In the genomic region with DNA sequence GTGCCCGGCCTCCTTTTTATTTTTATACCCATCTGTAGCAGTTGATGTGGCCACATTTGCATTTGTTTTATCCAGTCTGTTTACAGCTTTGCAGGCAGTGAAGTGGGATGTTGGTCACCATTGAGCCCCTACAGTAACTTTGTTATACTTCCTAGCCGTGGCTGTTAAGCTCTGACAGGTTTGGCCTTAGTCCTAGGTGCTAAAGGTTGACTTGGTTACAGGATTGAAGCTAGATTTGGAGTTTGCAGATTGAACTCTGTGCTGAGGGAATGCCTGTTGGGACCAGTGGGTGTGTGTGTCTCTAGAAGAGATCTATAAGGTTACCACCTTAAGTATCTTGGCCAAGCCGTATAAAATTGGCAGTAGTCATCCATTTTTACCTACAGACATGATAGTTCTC, we compare ENCODE assay signal across 30 cellular contexts.
DNase-seq lines count a peak whose midpoint lies in the region; ATAC-seq, FAIRE-seq and TF ChIP-seq lines count a peak whose summit lies in the region.
"Had no signal": no experiment of that assay in that cellular context is flagged by ENCODE, and none has a peak within 500 bp of the region (broad histone marks: within the 10 kb centered on the region; RNA-seq: fewer than 3 reads in every experiment).

No MANE protein-coding gene starts in this region.

- TF ChIP-seq CTCF in liver (IDR thresholded peaks at IDR 0.05; ENCODE audit: low read depth, low read length, missing input control) (no peak), HepG2 (CRISPR knock-in tag; IDR thresholded peaks at IDR 0.05) (no peak), testis (IDR thresholded peaks at IDR 0.05) (no peak)

- 67% methylated on average over 3 of the region's 3 CpGs for WGBS in liver
- 88% methylated on average over 3 of the region's 3 CpGs for WGBS in HepG2 (ENCODE audit: low lambda C conversion rate)
- WGBS in testis, 2 donors, result 83 to 91% methylated on average over 3 of the region's 3 CpGs

- H3K27ac Mint-ChIP-seq in activated T-helper 1 cell treated with anti-CD3 and anti-CD28 coated beads, Interleukin-12 subunit alpha, Interleukin-12 subunit beta, Interleukin-2, Interleukin-4 antibody, amounts not matched to agents 30 ng/mL and 10 ng/mL and 1 ng/mL, durations not matched to agents 14 hours and 24 hours and 36 hours, result peak overlapping the region; percentile 20
- H3K27ac Mint-ChIP-seq in memory B cell, result peak overlapping the region; percentile 31
- H3K27ac Mint-ChIP-seq: B cell had no signal

- intact Hi-C loops in HepG2 (cut with micrococcal nuclease; ENCODE audit: unreplicated experiment), result loop anchor here (5.0 kb wide), 1 partner anchor 144 kb away; no protein-coding TSS in a partner anchor
- intact Hi-C loops in activated T-helper 1 cell treated with anti-CD3 and anti-CD28 coated beads, Interleukin-12 subunit alpha, Interleukin-12 subunit beta, Interleukin-2, Interleukin-4 antibody, amounts not matched to agents 30 ng/mL and 10 ng/mL and 1 ng/mL, durations not matched to agents 14 hours and 24 hours and 36 hours (cut with micrococcal nuclease), result loop anchor here (2.0 kb wide), 3 partner anchors 17 to 91 kb away; a partner anchor contains a TSS
- intact Hi-C loops in testis (cut with DNase I; ENCODE audit: low total_unique reads), result no loop called here

- no peak overlapping the region for H3K27ac ChIP-seq in liver (ENCODE audit: low read depth in 1 of 2, low read length in 2 of 2)
- no peak overlapping the region for H3K27ac ChIP-seq in HepG2 (ENCODE audit: extremely low read length, insufficient read depth, low read length)
- H3K27ac ChIP-seq in testis, result peak overlapping the region; percentile 28 to 44
- no peak overlapping the region for H3K27ac ChIP-seq in substantia nigra (ENCODE audit: low read depth, low read length, poor library complexity, severe bottlenecking)
- H3K27ac ChIP-seq: epithelial cell of prostate, prostate gland, sigmoid colon had no signal

- H3K27me3 ChIP-seq in liver (ENCODE audit: control insufficient read depth in 4 of 4, insufficient read depth in 4 of 4, low read length in 3 of 4) (no peaks in the 10 kb centered on the region), HepG2 (ENCODE audit: control insufficient read depth in 1 of 2, insufficient read depth in 2 of 2, low read length in 2 of 2) (no peaks in the 10 kb centered on the region), testis (no peaks in the 10 kb centered on the region)
- H3K27me3 ChIP-seq: breast epithelium, sigmoid colon had no signal

- FAIRE-seq in HepG2 (lab: Jason Lieb, UNC), result no peak
- FAIRE-seq: GM12891 had no signal

- TF ChIP-seq POLR2A in HepG2 (IDR thresholded peaks at IDR 0.05; ENCODE audit: insufficient read depth in 1 of 2, low read depth in 2 of 2, low read length in 2 of 2), result no peak
- TF ChIP-seq POLR2A in testis (IDR thresholded peaks at IDR 0.05), result no peak

- H4K20me1 ChIP-seq in HepG2 (ENCODE audit: insufficient read depth, low read length), result peaks cover 4% of the 10 kb centered on the region; the same call in 1 of the 2 replicates

- H3K4me3 ChIP-seq in liver (ENCODE audit: low read depth in 1 of 3, low read length in 3 of 3) (no peak overlapping the region), HepG2 (replicated peaks in 1 of 3; ENCODE audit: insufficient read depth in 1 of 3, low read depth in 2 of 3, low read length in 3 of 3) (no peak overlapping the region), testis (no peak overlapping the region)
- H3K4me3 ChIP-seq: breast epithelium, prostate gland, sigmoid colon had no signal

- peaks cover 64% of the 10 kb centered on the region for H3K4me1 Mint-ChIP-seq in activated T-helper 1 cell treated with anti-CD3 and anti-CD28 coated beads, Interleukin-12 subunit alpha, Interleukin-12 subunit beta, Interleukin-2, Interleukin-4 antibody, amounts not matched to agents 30 ng/mL and 10 ng/mL and 1 ng/mL, durations not matched to agents 14 hours and 24 hours and 36 hours (ENCODE audit: low read depth)
- peaks cover 22% of the 10 kb centered on the region for H3K4me1 Mint-ChIP-seq in memory B cell

- H3K9me3 ChIP-seq in liver (ENCODE audit: control insufficient read depth in 4 of 4, low read length in 3 of 4) (no peaks in the 10 kb centered on the region), HepG2 (ENCODE audit: low read length) (no peaks in the 10 kb centered on the region), testis (no peaks in the 10 kb centered on the region)
- H3K9me3 ChIP-seq: breast epithelium, prostate gland, sigmoid colon had no signal

- no peak overlapping the region for H3K4me2 ChIP-seq in HepG2 (ENCODE audit: low read depth, low read length)

- POLR2A ChIA-PET in HepG2 (lab: Yijun Ruan, JAX), result no interaction called here

- no peak overlapping the region for H2AFZ ChIP-seq in HepG2 (ENCODE audit: low read length)

- H3K36me3 Mint-ChIP-seq in activated T-helper 1 cell treated with anti-CD3 and anti-CD28 coated beads, Interleukin-12 subunit alpha, Interleukin-12 subunit beta, Interleukin-2, Interleukin-4 antibody, amounts not matched to agents 30 ng/mL and 10 ng/mL and 1 ng/mL, durations not matched to agents 14 hours and 24 hours and 36 hours (ENCODE audit: low read depth), result peaks cover 56% of the 10 kb centered on the region
- peaks cover 38% of the 10 kb centered on the region for H3K36me3 Mint-ChIP-seq in memory B cell

- TF ChIP-seq RAD21 in liver (IDR thresholded peaks at IDR 0.05), result peak in 1 of 2 donors; percentile 11
- TF ChIP-seq RAD21 in HepG2 (CRISPR knock-in tag; IDR thresholded peaks at IDR 0.05), result no peak

- no peak for DNase-seq in HepG2 (ENCODE audit: low spot score)
- DNase-seq in activated T-helper 1 cell treated with anti-CD3 and anti-CD28 coated beads, Interleukin-12 subunit alpha, Interleukin-12 subunit beta, Interleukin-2, Interleukin-4 antibody, amounts not matched to agents 30 ng/mL and 10 ng/mL and 1 ng/mL, durations not matched to agents 14 hours and 24 hours and 36 hours (ENCODE audit: low spot score), result no peak
- DNase-seq in memory B cell (ENCODE audit: low spot score in 2 of 2), result no peak
- no peak for DNase-seq in testis
- DNase-seq in substantia nigra (lab: John Stamatoyannopoulos, UW), result no peak
- DNase-seq: ACHN; activated CD4-positive, alpha-beta T cell treated with anti-CD3 and anti-CD28 coated beads for 1 hour; activated T-cell treated with anti-CD3 and anti-CD28 coated beads, Interleukin-2, amount 50 U/mL, for 48 hours; anterior cingulate cortex; DMS153; mesendoderm; NCI-H1417 treated with DMSO at 0.1 percent for 48 hours; NCI-H2107; NCI-H446; NCI-H748 treated with DMSO at 0.1 percent for 48 hours; occipital lobe; Right ventricle myocardium superior; sigmoid colon; stimulated activated CD4-positive, alpha-beta T cell treated with anti-CD3 and anti-CD28 coated beads, Interleukin-4, amount 100 ng/mL, for 24 hours had no signal

- no peaks in the 10 kb centered on the region for H3K27me3 Mint-ChIP-seq in activated T-helper 1 cell treated with anti-CD3 and anti-CD28 coated beads, Interleukin-12 subunit alpha, Interleukin-12 subunit beta, Interleukin-2, Interleukin-4 antibody, amounts not matched to agents 30 ng/mL and 10 ng/mL and 1 ng/mL, durations not matched to agents 14 hours and 24 hours and 36 hours (ENCODE audit: insufficient read depth)
- no peaks in the 10 kb centered on the region for H3K27me3 Mint-ChIP-seq in memory B cell
- H3K27me3 Mint-ChIP-seq: activated naive CD4-positive, alpha-beta T cell treated with anti-CD3 and anti-CD28 coated beads, Interleukin-2, amount 50 U/mL, for 24 hours; B cell; type B pancreatic cell had no signal

- H3K9ac ChIP-seq in liver (ENCODE audit: low read depth in 1 of 2, low read length in 2 of 2) (no peak overlapping the region), HepG2 (ENCODE audit: insufficient read depth, low read depth, low read length) (no peak overlapping the region)

- CTCF ChIA-PET in HepG2 (lab: Yijun Ruan, JAX; ENCODE audit: low intra/inter-chr PET ratio, low total read pairs), result no interaction called here

- H3K4me1 ChIP-seq in liver (ENCODE audit: control insufficient read depth in 4 of 4, insufficient read depth in 4 of 4, low read length in 3 of 4) (peaks cover 0 to 5% (median 2%) of the 10 kb centered on the region in 4 donors), HepG2 (ENCODE audit: insufficient read depth, low read length) (no peaks in the 10 kb centered on the region), testis (peaks cover 19% of the 10 kb centered on the region)
- H3K4me1 ChIP-seq: breast epithelium had no signal

- ATAC-seq in HepG2 (no peak), memory B cell (ENCODE audit: low read depth) (no peak), GM19328 (IDR thresholded peaks at IDR 0.05; ENCODE audit: unreplicated experiment) (no peak), HG02870 (IDR thresholded peaks at IDR 0.05; ENCODE audit: unreplicated experiment) (no peak)
- ATAC-seq: HCT116 had no signal

- peaks cover 9% of the 10 kb centered on the region for H3K79me2 ChIP-seq in HepG2 (ENCODE audit: insufficient read depth, low read length)

- H3K9me3 Mint-ChIP-seq in activated T-helper 1 cell treated with anti-CD3 and anti-CD28 coated beads, Interleukin-12 subunit alpha, Interleukin-12 subunit beta, Interleukin-2, Interleukin-4 antibody, amounts not matched to agents 30 ng/mL and 10 ng/mL and 1 ng/mL, durations not matched to agents 14 hours and 24 hours and 36 hours, result no peaks in the 10 kb centered on the region
- no peaks in the 10 kb centered on the region for H3K9me3 Mint-ChIP-seq in memory B cell
- H3K9me3 Mint-ChIP-seq: activated naive CD4-positive, alpha-beta T cell treated with anti-CD3 and anti-CD28 coated beads, Interleukin-2, amount 50 U/mL, for 24 hours; type B pancreatic cell had no signal

- BruUV-seq in HepG2 (replicated peaks; lab: Mats Ljungman, UMichigan), result no TSS peak

- no peak for TF ChIP-seq EP300 in HepG2 (IDR thresholded peaks at IDR 0.05; ENCODE audit: low read depth in 2 of 2, low read length in 2 of 2)
- TF ChIP-seq EP300 in HepG2 (CRISPR knock-in tag; IDR thresholded peaks at IDR 0.05; ENCODE audit: borderline replicate concordance), result no peak

- H3K36me3 ChIP-seq in liver (ENCODE audit: control insufficient read depth in 4 of 4, insufficient read depth in 3 of 4, low read depth in 1 of 4, low read length in 3 of 4), result peaks cover 3 to 32% (median 22%) of the 10 kb centered on the region in 4 donors
- H3K36me3 ChIP-seq in HepG2 (replicated peaks in 1 of 2; ENCODE audit: control insufficient read depth in 1 of 2, insufficient read depth in 2 of 2, low read length in 2 of 2), result peaks cover 26 to 76% of the 10 kb centered on the region in 2 experiments
- H3K36me3 ChIP-seq in testis (ENCODE audit: low read depth, missing control alignments), result no peaks in the 10 kb centered on the region
- H3K36me3 ChIP-seq: breast epithelium, prostate gland had no signal

- in situ Hi-C loops in HepG2 (cut with HindIII; ENCODE audit: extremely low pct_ligation_motif_present, low pct_unique_long_range_greater_than_20kb), result no loop called here

- H3K4me3 Mint-ChIP-seq in activated T-helper 1 cell treated with anti-CD3 and anti-CD28 coated beads, Interleukin-12 subunit alpha, Interleukin-12 subunit beta, Interleukin-2, Interleukin-4 antibody, amounts not matched to agents 30 ng/mL and 10 ng/mL and 1 ng/mL, durations not matched to agents 14 hours and 24 hours and 36 hours, result no peak overlapping the region
- H3K4me3 Mint-ChIP-seq in memory B cell, result no peak overlapping the region
- H3K4me3 Mint-ChIP-seq: B cell, type B pancreatic cell had no signal

TF ChIP-seq in liver, 16 proteins besides CTCF, POLR2A, EP300 and RAD21 (continues in another document):
- TF ChIP-seq RXRA (IDR thresholded peaks at IDR 0.05), result peak in 1 of 2 donors; percentile 20

Comparison
In these comparisons a context has a peak if more than half of its experiments do, and no peak if none do; other contexts are left out.
1. H3K27ac ChIP-seq: peak in testis (2 of 2); none in liver (0 of 2), HepG2 (single experiment) and substantia nigra (single experiment).